In genomic region chr4:120977435-120977997, GRCh38 we compare ENCODE assay signal across 8 cellular contexts. TPM values are rescaled to one million over a fixed set of nuclear protein-coding genes. Genes with fewer than 3 reads are reported as not detected.
A peak's percentile ranks its signal among the peaks of the same experiment; 100 is the strongest.
DNase-seq lines count a peak whose midpoint lies in the region; ATAC-seq, FAIRE-seq and TF ChIP-seq lines count a peak whose summit lies in the region.

No MANE protein-coding gene starts in this region.

- no peaks in the 10 kb centered on the region for H3K36me3 ChIP-seq in left ventricle myocardium inferior
- no peaks in the 10 kb centered on the region for H3K36me3 ChIP-seq in HEK293 (ENCODE audit: control insufficient read depth in 2 of 2, insufficient read depth in 1 of 2, low read length in 2 of 2)
- no peaks in the 10 kb centered on the region for H3K36me3 ChIP-seq in bronchial epithelial cell (ENCODE audit: control insufficient read depth, insufficient read depth, low read length)

- no peak for FAIRE-seq in bronchial epithelial cell (lab: Jason Lieb, UNC)

- H3K27ac ChIP-seq in left ventricle myocardium inferior (replicated peaks) = no peak overlapping the region
- no peak overlapping the region for H3K27ac ChIP-seq in HEK293 (ENCODE audit: extremely low read depth, low read depth, low read length)

- no peaks in the 10 kb centered on the region for H3K9me3 ChIP-seq in left ventricle myocardium inferior (replicated peaks)
- H3K9me3 ChIP-seq in HEK293 (ENCODE audit: control insufficient read depth, insufficient read depth, low read depth, low read length) = no peaks in the 10 kb centered on the region

- CTCF ChIA-PET in HEK293 (lab: Yijun Ruan, JAX) = interaction anchor here (0.6 to 1.5 kb wide), 6 partner anchors 14 to 258 kb away, joined by 3 to 6 read pairs (median 3); no protein-coding TSS in a partner anchor

- H3K4me1 ChIP-seq in left ventricle myocardium inferior (no peaks in the 10 kb centered on the region), HEK293 (ENCODE audit: control insufficient read depth, insufficient read depth, low read length) (no peaks in the 10 kb centered on the region)

- intact Hi-C loops in left ventricle myocardium inferior (cut with micrococcal nuclease) (no loop called here), Right ventricle myocardium inferior (cut with DNase I) (no loop called here)

- H3K27me3 ChIP-seq in left ventricle myocardium inferior (ENCODE audit: low read depth) (no peaks in the 10 kb centered on the region), bronchial epithelial cell (ENCODE audit: control insufficient read depth, insufficient read depth, low read length) (no peaks in the 10 kb centered on the region)

- TF ChIP-seq CTCF in left ventricle myocardium inferior (IDR thresholded peaks at IDR 0.05; ENCODE audit: borderline replicate concordance) (peak; percentile 58), HEK293 (tag by site-specific recombination; IDR thresholded peaks at IDR 0.05) (0 out of 2 replicates have a peak, but pooled peaks have one; percentile 10), bronchial epithelial cell (IDR thresholded peaks at IDR 0.05; ENCODE audit: insufficient read depth, low read length, severe bottlenecking) (peak; percentile 63)

- no peak for DNase-seq in left ventricle myocardium inferior
- DNase-seq in Right ventricle myocardium inferior (ENCODE audit: missing footprints) = no peak
- peak; percentile 63 for DNase-seq in NAMALWA (ENCODE audit: low spot score)
- DNase-seq in bronchial epithelial cell (ENCODE audit: low read depth) = peak; percentile 65
- peak; percentile 60 for DNase-seq in myocyte (ENCODE audit: low read depth)
- no peak for DNase-seq in activated effector memory CD4-positive, alpha-beta T cell treated with anti-CD3 and anti-CD28 coated beads, Interleukin-2, amount 50 U/mL, for 16 hours
- DNase-seq in HuH-7 (ENCODE audit: low spot score) = no peak

- H3K4me3 ChIP-seq in left ventricle myocardium inferior (no peak overlapping the region), HEK293 (ENCODE audit: low read depth, low read length) (no peak overlapping the region), bronchial epithelial cell (ENCODE audit: low read depth, low read length) (no peak overlapping the region)

- ATAC-seq in Right ventricle myocardium inferior = no peak

- POLR2A ChIA-PET in HEK293 (lab: Yijun Ruan, JAX) = no interaction called here

TF ChIP-seq in HEK293, 187 proteins besides CTCF, POLR2A, EP300 and RAD21:
- TF ChIP-seq SALL2 (tag by site-specific recombination; IDR thresholded peaks at IDR 0.05; ENCODE audit: borderline replicate concordance) (no peak), ZNF311 (tag by site-specific recombination; IDR thresholded peaks at IDR 0.05; ENCODE audit: borderline replicate concordance) (no peak), ZNF623 (tag by site-specific recombination; IDR thresholded peaks at IDR 0.05) (peak; percentile 60), TCF7L2 (IDR thresholded peaks at IDR 0.05; ENCODE audit: borderline replicate concordance, low read depth, low read length) (no peak), ZNF561 (tag by site-specific recombination; IDR thresholded peaks at IDR 0.05; ENCODE audit: borderline replicate concordance) (no peak), ZNF843 (tag by site-specific recombination; IDR thresholded peaks at IDR 0.05) (no peak), ZNF394 (tag by site-specific recombination; IDR thresholded peaks at IDR 0.05; ENCODE audit: borderline replicate concordance) (no peak), ZNF654 (tag by site-specific recombination; IDR thresholded peaks at IDR 0.05; ENCODE audit: low read depth) (peak; percentile 27; the same call in 1 of the 2 replicates), ZBTB49 (tag by site-specific recombination; IDR thresholded peaks at IDR 0.05; ENCODE audit: low read depth) (no peak), ZNF580 (tag by site-specific recombination; IDR thresholded peaks at IDR 0.05) (no peak)
TF ChIP-seq in HEK293: peak in this region for 2.

RNA-seq across cellular contexts. Expression of gene PRDM5, which starts 55.0 kb away (rescaled TPM):
- total RNA-seq in left ventricle myocardium inferior (12.2 TPM), Right ventricle myocardium inferior (7.4 TPM), bronchial epithelial cell (8.4 and 9.0 TPM in 2 replicates), myocyte (12.3 and 13.3 TPM in 2 replicates)
- polyA plus RNA-seq in myocyte (2012) = 4.6 TPM

Comparison
In these comparisons a context has a peak if more than half of its experiments do, and no peak if none do; other contexts are left out.
1. DNase-seq: peak in NAMALWA (single experiment), bronchial epithelial cell (single experiment) and myocyte (single experiment); none in left ventricle myocardium inferior (single experiment), Right ventricle myocardium inferior (single experiment), activated effector memory CD4-positive, alpha-beta T cell treated with anti-CD3 and anti-CD28 coated beads, Interleukin-2, amount 50 U/mL, for 16 hours (single experiment) and HuH-7 (single experiment).
2. CTCF ChIP-seq: peak in every context shown above with its lines; median percentile 63 in bronchial epithelial cell; 58 in left ventricle myocardium inferior; 10 in HEK293.